In the genomic region with DNA sequence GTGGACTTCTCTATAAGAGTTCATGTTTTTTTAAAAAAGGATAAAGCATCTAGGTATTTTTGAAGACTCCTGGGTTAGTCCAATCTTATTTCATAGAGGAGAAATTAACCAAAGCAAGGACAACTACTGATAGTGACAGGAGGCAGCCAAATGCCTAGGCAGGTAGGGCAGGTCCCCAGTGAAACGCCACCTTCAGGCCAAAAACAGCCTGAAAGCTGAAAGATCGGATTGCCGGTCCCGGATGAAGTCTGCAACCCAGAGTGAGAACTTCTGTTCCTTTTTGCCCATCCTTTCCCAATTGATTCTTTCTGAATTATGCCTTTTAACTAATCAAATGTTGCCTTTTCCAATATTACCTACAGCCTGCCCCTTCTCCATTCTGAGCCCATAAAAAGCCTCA, we compare ENCODE assay signal across 16 cellular contexts. TPM values are rescaled to one million over a fixed set of nuclear protein-coding genes. Genes with fewer than 3 reads are reported as not detected.
DNase-seq lines count a peak whose midpoint lies in the region; ATAC-seq, FAIRE-seq and TF ChIP-seq lines count a peak whose summit lies in the region.
"Had no signal": no experiment of that assay in that cellular context is flagged by ENCODE, and none has a peak within 500 bp of the region (broad histone marks: within the 10 kb centered on the region; RNA-seq: fewer than 3 reads in every experiment).

No MANE protein-coding gene starts in this region.

- H3K4ac ChIP-seq in mesendoderm (ENCODE audit: low read depth, low read length) = no peak overlapping the region

- no peaks in the 10 kb centered on the region for H3K4me1 ChIP-seq in mesendoderm (ENCODE audit: control insufficient read depth, low read depth, low read length)
- H3K4me1 ChIP-seq in gastroesophageal sphincter = no peaks in the 10 kb centered on the region

- TF ChIP-seq CTCF in Calu3 (IDR thresholded peaks at IDR 0.05; ENCODE audit: unreplicated experiment) = no peak
- peak; percentile 39 for TF ChIP-seq CTCF in bronchial epithelial cell (IDR thresholded peaks at IDR 0.05; ENCODE audit: insufficient read depth, low read length, severe bottlenecking)
- TF ChIP-seq CTCF in gastroesophageal sphincter (IDR thresholded peaks at IDR 0.05) = peak in 1 of 4 experiments; percentile 7

- no peak for TF ChIP-seq POLR2A in gastroesophageal sphincter (IDR thresholded peaks at IDR 0.05)

- no TSS peak for BruUV-seq in Calu3 (replicated peaks; lab: Mats Ljungman, UMichigan)

- H2BK5ac ChIP-seq in mesendoderm (ENCODE audit: low read length) = no peak overlapping the region

- no peaks in the 10 kb centered on the region for H3K36me3 Mint-ChIP-seq in Calu3 (ENCODE audit: insufficient read depth, unreplicated experiment)
- no peaks in the 10 kb centered on the region for H3K36me3 Mint-ChIP-seq in activated T-helper 17 cell treated with anti-CD3 and anti-CD28 coated beads, Interleukin-2, amount 50 U/mL, for 72 hours (ENCODE audit: low read depth)

- FAIRE-seq in bronchial epithelial cell (lab: Jason Lieb, UNC) = no peak

- no peaks in the 10 kb centered on the region for H3K79me1 ChIP-seq in mesendoderm (ENCODE audit: low read length)

- H2AK5ac ChIP-seq in mesendoderm (ENCODE audit: low read length) = no peak overlapping the region

- no peaks in the 10 kb centered on the region for H3K27me3 Mint-ChIP-seq in Calu3 (ENCODE audit: unreplicated experiment)
- H3K27me3 Mint-ChIP-seq in activated T-helper 17 cell treated with anti-CD3 and anti-CD28 coated beads, Interleukin-2, amount 50 U/mL, for 72 hours = no peaks in the 10 kb centered on the region
- H3K27me3 Mint-ChIP-seq: activated CD4-positive, alpha-beta T cell treated with anti-CD3 and anti-CD28 coated beads for 36 hours had no signal

- no peak overlapping the region for H3K27ac Mint-ChIP-seq in Calu3 (ENCODE audit: unreplicated experiment)
- no peak overlapping the region for H3K27ac Mint-ChIP-seq in activated T-helper 17 cell treated with anti-CD3 and anti-CD28 coated beads, Interleukin-2, amount 50 U/mL, for 72 hours
- H3K27ac Mint-ChIP-seq: activated CD4-positive, alpha-beta T cell treated with anti-CD3 and anti-CD28 coated beads for 36 hours had no signal

- CTCF ChIA-PET in Calu3 (lab: Charles Lee) = no interaction called here

- H4K8ac ChIP-seq in mesendoderm (ENCODE audit: low read depth, low read length) = no peak overlapping the region

- H3K9me3 ChIP-seq in gastroesophageal sphincter = no peaks in the 10 kb centered on the region
- H3K9me3 ChIP-seq: thoracic aorta had no signal

- no peak overlapping the region for H2BK120ac ChIP-seq in mesendoderm (ENCODE audit: low read depth, low read length)

- peak; percentile 5 for DNase-seq in Calu3
- peak; percentile 52 for DNase-seq in HT-29 (ENCODE audit: low spot score)
- no peak for DNase-seq in bronchial epithelial cell (ENCODE audit: low read depth)
- DNase-seq in mesendoderm = peak; percentile 52
- no peak for DNase-seq in cerebellum (ENCODE audit: low spot score)
- DNase-seq in DMS153 (lab: John Stamatoyannopoulos, UW) = no peak
- DNase-seq: activated CD4-positive, alpha-beta T cell treated with anti-CD3 and anti-CD28 coated beads for 36 hours; activated gamma-delta T cell treated with Interleukin-2 at 50 U/mL for 16 hours; COR-L47; cortex of kidney; head of caudate nucleus; midbrain; NCI-H2107 had no signal

- H3K4me3 Mint-ChIP-seq in Calu3 (ENCODE audit: low read depth, unreplicated experiment) = no peak overlapping the region
- no peak overlapping the region for H3K4me3 Mint-ChIP-seq in activated T-helper 17 cell treated with anti-CD3 and anti-CD28 coated beads, Interleukin-2, amount 50 U/mL, for 72 hours
- H3K4me3 Mint-ChIP-seq: activated CD4-positive, alpha-beta T cell treated with anti-CD3 and anti-CD28 coated beads for 36 hours had no signal

- H3K79me2 ChIP-seq in mesendoderm (ENCODE audit: control insufficient read depth, insufficient read depth, low read length) = no peaks in the 10 kb centered on the region

- no peak overlapping the region for H3K27ac ChIP-seq in mesendoderm (ENCODE audit: low read depth, low read length)
- no peak overlapping the region for H3K27ac ChIP-seq in gastroesophageal sphincter
- H3K27ac ChIP-seq: thoracic aorta had no signal

- H4K5ac ChIP-seq in mesendoderm (ENCODE audit: low read length) = no peak overlapping the region

- H3K27me3 ChIP-seq in bronchial epithelial cell (ENCODE audit: control insufficient read depth, insufficient read depth, low read length) (no peaks in the 10 kb centered on the region), mesendoderm (ENCODE audit: insufficient read depth, low read length, poor library complexity) (no peaks in the 10 kb centered on the region), gastroesophageal sphincter (no peaks in the 10 kb centered on the region)

- intact Hi-C loops in Calu3 (cut with micrococcal nuclease; ENCODE audit: unreplicated experiment) = no loop called here

- no peak overlapping the region for H3K56ac ChIP-seq in mesendoderm (ENCODE audit: low read length)

- H3K4me1 Mint-ChIP-seq in Calu3 (ENCODE audit: low read depth, unreplicated experiment) = no peaks in the 10 kb centered on the region
- H3K4me1 Mint-ChIP-seq in activated T-helper 17 cell treated with anti-CD3 and anti-CD28 coated beads, Interleukin-2, amount 50 U/mL, for 72 hours = no peaks in the 10 kb centered on the region
- H3K4me1 Mint-ChIP-seq: activated CD4-positive, alpha-beta T cell treated with anti-CD3 and anti-CD28 coated beads for 36 hours had no signal

- no peak overlapping the region for H3K4me3 ChIP-seq in bronchial epithelial cell (ENCODE audit: low read depth, low read length)
- no peak overlapping the region for H3K4me3 ChIP-seq in mesendoderm (ENCODE audit: low read length)
- H3K4me3 ChIP-seq in gastroesophageal sphincter = no peak overlapping the region
- H3K4me3 ChIP-seq: thoracic aorta had no signal

- no peak overlapping the region for H3K18ac ChIP-seq in mesendoderm (ENCODE audit: low read length)

- no peak overlapping the region for H3K23ac ChIP-seq in mesendoderm (ENCODE audit: low read length)

- no CpG with 5 or more reads among the region's 4 CpGs for whole genome bisulfite sequencing in mesendoderm (ENCODE audit: extremely low coverage, insufficient coverage, low lambda C conversion rate)
- 85 to 100% methylated on average over 4 of the region's 4 CpGs for WGBS in gastroesophageal sphincter (ENCODE audit: low coverage in 1 of 2), 2 donors

- no peak overlapping the region for H3K9ac ChIP-seq in mesendoderm (ENCODE audit: low read length)

- TF ChIP-seq EP300 in gastroesophageal sphincter (IDR thresholded peaks at IDR 0.05) = no peak

- no peak for ATAC-seq in activated T-helper 17 cell treated with anti-CD3 and anti-CD28 coated beads, Interleukin-2, amount 50 U/mL, for 72 hours (replicated peaks)
- ATAC-seq in gastroesophageal sphincter = no peak
- ATAC-seq: activated CD4-positive, alpha-beta T cell treated with anti-CD3 and anti-CD28 coated beads for 36 hours had no signal

- H3K9me3 Mint-ChIP-seq in Calu3 (ENCODE audit: low read depth, unreplicated experiment) = no peaks in the 10 kb centered on the region
- H3K9me3 Mint-ChIP-seq in activated T-helper 17 cell treated with anti-CD3 and anti-CD28 coated beads, Interleukin-2, amount 50 U/mL, for 72 hours = no peaks in the 10 kb centered on the region

- no peaks in the 10 kb centered on the region for H3K36me3 ChIP-seq in bronchial epithelial cell (ENCODE audit: control insufficient read depth, insufficient read depth, low read length)
- H3K36me3 ChIP-seq in mesendoderm (ENCODE audit: control insufficient read depth, insufficient read depth, low read length) = no peaks in the 10 kb centered on the region
- no peaks in the 10 kb centered on the region for H3K36me3 ChIP-seq in gastroesophageal sphincter
- H3K36me3 ChIP-seq: thoracic aorta had no signal

- no peak overlapping the region for H2BK15ac ChIP-seq in mesendoderm (replicated peaks; ENCODE audit: low read depth)

- no peak overlapping the region for H3K4me2 ChIP-seq in mesendoderm (ENCODE audit: low read length)

RNA-seq across cellular contexts. Expression of a gene that starts 6.1 kb away (rescaled TPM):
- total RNA-seq in Calu3 (2022) (2.5 and 2.6 TPM in 2 replicates), bronchial epithelial cell (5.5 and 9.0 TPM in 2 replicates), gastroesophageal sphincter (1 to 10 TPM in 3 of 4 donors, under 1 TPM in 1; 0.74 to 1.9 (median 1.5) TPM), cerebellum (3.3 TPM)
- total RNA-seq in HT-29 (2014; rRNA removed; shearing (Covaris generic)) = 1.6 and 1.8 TPM in 2 replicates
- polyA plus RNA-seq in mesendoderm (2013, experiment 1 of 2) = 0.94 TPM
- 0.63 TPM for polyA plus RNA-seq in mesendoderm (2013, experiment 2 of 2)
- total RNA-seq in activated T-helper 17 cell treated with anti-CD3 and anti-CD28 coated beads, Interleukin-2, amount 50 U/mL, for 72 hours = 1 to 10 TPM; 1.2 to 1.7 TPM

Comparison
In these comparisons a context has a peak if more than half of its experiments do, and no peak if none do; other contexts are left out.
1. DNase-seq: peak in Calu3 (single experiment), HT-29 (single experiment) and mesendoderm (single experiment); none in bronchial epithelial cell (single experiment), cerebellum (single experiment) and DMS153 (single experiment).